In the genomic region with DNA sequence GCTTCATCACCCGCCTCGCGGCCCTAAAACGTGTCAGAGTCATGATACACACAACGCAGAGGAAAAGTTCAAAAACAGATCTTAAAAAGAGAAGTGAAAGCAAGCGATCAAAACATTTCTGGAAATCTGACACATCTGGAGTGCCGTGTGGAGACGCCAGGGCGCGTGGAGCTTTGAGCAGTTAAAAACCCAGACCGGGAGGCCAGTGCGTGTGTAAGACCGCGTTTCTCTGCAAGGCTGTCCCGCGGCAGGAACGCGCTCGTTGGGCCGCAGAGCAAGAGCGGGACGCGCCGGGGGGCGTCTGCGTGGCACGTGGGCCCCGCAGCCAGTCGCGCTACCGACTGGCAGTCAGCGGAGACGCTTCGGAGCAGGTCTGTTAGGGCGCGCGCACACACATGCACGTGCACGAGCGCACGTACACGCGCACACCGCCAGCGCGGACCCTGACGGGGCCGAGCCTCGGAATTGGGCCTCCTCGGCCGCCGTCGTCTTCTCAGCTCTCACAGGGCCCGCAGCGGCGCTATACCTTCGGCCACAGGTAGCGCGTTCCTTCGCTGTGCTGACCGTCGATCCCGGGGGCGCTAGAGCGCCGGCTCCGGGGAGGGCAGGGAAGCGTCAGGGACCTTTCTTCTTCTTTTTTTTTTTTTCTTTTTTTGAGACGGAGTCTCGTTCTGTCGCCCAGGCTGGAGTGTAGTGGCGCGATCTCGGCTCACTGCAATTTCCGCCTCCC, we compare ENCODE assay signal across 1 cellular context.
A peak's percentile ranks its signal among the peaks of the same experiment; 100 is the strongest.
TF ChIP-seq lines count a peak whose summit lies in the region.

No MANE protein-coding gene starts in this region.

TF ChIP-seq in HEK293, 187 proteins besides CTCF, POLR2A, EP300 and RAD21 (continued from another document):
- TF ChIP-seq ZBTB26 (tag by site-specific recombination; optimal IDR thresholded peaks at IDR 0.05), result peak; percentile 41
